Comparison of ENCODE assay signal across 8 cellular contexts in the genomic region with DNA sequence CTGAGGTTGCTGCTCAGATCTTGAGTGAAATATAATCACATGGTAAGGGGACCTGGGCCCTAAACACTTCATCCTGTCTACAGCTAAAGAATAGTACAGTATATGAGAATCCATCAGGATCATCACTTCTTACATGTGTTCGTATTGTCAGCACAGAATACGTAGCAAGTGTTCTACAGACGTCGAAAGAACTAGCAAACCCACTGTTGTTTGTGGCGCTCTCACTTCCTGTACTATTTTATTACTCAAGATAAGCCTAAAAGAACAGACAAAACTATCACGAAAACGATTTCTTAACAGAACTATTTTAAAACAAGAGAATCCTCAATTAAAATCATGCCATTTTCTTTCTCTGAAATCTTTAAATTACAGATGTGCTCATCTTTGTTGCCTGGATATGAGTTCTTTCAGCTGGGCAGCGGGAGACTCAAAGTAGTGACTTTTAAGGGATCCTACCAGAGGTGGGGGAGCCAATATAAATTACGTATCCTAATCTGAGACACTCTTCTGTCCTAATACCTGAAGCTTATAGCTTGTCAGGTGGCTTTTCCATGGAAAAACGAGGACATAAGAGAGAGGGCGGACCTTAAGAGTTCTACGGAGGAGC. TPM values are rescaled to one million over a fixed set of nuclear protein-coding genes. Genes with fewer than 3 reads are reported as not detected.
A peak's percentile ranks its signal among the peaks of the same experiment; 100 is the strongest.
DNase-seq lines count a peak whose midpoint lies in the region; ATAC-seq, FAIRE-seq and TF ChIP-seq lines count a peak whose summit lies in the region.

No MANE protein-coding gene starts in this region.

- peak overlapping the region; percentile 92 for H2AFZ ChIP-seq in SK-N-SH (ENCODE audit: low read depth)

- H3K4me3 ChIP-seq in SK-N-SH (ENCODE audit: low read depth in 2 of 2, low read length in 1 of 2) (peak overlapping the region; percentile 88 to 100), duodenal mucosa (ENCODE audit: low read depth in 1 of 2, low read length in 2 of 2) (peak overlapping the region; percentile 98 to 99), muscle layer of duodenum (ENCODE audit: low read depth in 1 of 2, low read length in 2 of 2) (peak overlapping the region; percentile 89 to 90)

- TF ChIP-seq EP300 in SK-N-SH (IDR thresholded peaks at IDR 0.05; ENCODE audit: borderline replicate concordance in 1 of 2, low read depth in 1 of 2, low read length in 1 of 2): no peak

- peak overlapping the region; percentile 99 for H3K4me2 ChIP-seq in SK-N-SH

- no peaks in the 10 kb centered on the region for H3K9me2 ChIP-seq in SK-N-SH

- peaks cover 12 to 18% of the 10 kb centered on the region in 2 experiments; a peak in 3 of 4 replicates for H3K4me1 ChIP-seq in SK-N-SH (ENCODE audit: control insufficient read depth in 1 of 2, insufficient read depth in 2 of 2, low read depth in 1 of 2, low read length in 1 of 2)
- peaks cover 19 to 27% of the 10 kb centered on the region in 2 donors for H3K4me1 ChIP-seq in duodenal mucosa (ENCODE audit: control insufficient read depth in 1 of 2, insufficient read depth in 2 of 2, low read length in 2 of 2)
- H3K4me1 ChIP-seq in muscle layer of duodenum (ENCODE audit: control insufficient read depth in 1 of 2, insufficient read depth in 2 of 2, low read length in 2 of 2): peaks cover 5 to 37% of the 10 kb centered on the region in 2 donors

- H3K9ac ChIP-seq in SK-N-SH (peak overlapping the region; percentile 100), duodenal mucosa (ENCODE audit: low read depth in 1 of 2, low read length in 2 of 2) (peak overlapping the region; percentile 99 to 100)

- no peak for TF ChIP-seq RAD21 in SK-N-SH (IDR thresholded peaks at IDR 0.05; ENCODE audit: low read length)

- peaks cover 63% of the 10 kb centered on the region for H3K36me3 Mint-ChIP-seq in CD4-positive, alpha-beta T cell (ENCODE audit: low read depth)

- peak overlapping the region; percentile 100 for H3K27ac ChIP-seq in CD4-positive, alpha-beta T cell (ENCODE audit: low read depth, low read length)
- H3K27ac ChIP-seq in SK-N-SH (ENCODE audit: low read depth in 2 of 2, low read length in 1 of 2) (peak overlapping the region; percentile 94 to 99), duodenal mucosa (ENCODE audit: low read depth, low read length) (peak overlapping the region; percentile 95), muscle layer of duodenum (ENCODE audit: low read length) (peak overlapping the region; percentile 97)

- peak overlapping the region; percentile 100 for H3K4me3 Mint-ChIP-seq in CD4-positive, alpha-beta T cell

- no peaks in the 10 kb centered on the region for H3K27me3 Mint-ChIP-seq in CD4-positive, alpha-beta T cell

- H3K27ac Mint-ChIP-seq in CD4-positive, alpha-beta T cell: peak overlapping the region; percentile 95

- H4K20me1 ChIP-seq in SK-N-SH (ENCODE audit: insufficient read depth): peaks cover 20% of the 10 kb centered on the region

- no peaks in the 10 kb centered on the region for H3K27me3 ChIP-seq in CD4-positive, alpha-beta T cell (ENCODE audit: control insufficient read depth, insufficient read depth, low read length)
- no peaks in the 10 kb centered on the region for H3K27me3 ChIP-seq in SK-N-SH (ENCODE audit: insufficient read depth)
- H3K27me3 ChIP-seq in duodenal mucosa (ENCODE audit: control insufficient read depth in 1 of 2, insufficient read depth in 2 of 2, low read length in 2 of 2): no peaks in the 10 kb centered on the region
- no peaks in the 10 kb centered on the region for H3K27me3 ChIP-seq in muscle layer of duodenum (ENCODE audit: low read depth, low read length)

- POLR2A ChIA-PET in CD4-positive, alpha-beta T cell (lab: Charles Lee): interaction anchor here (0.8 to 6.3 kb wide), 19 partner anchors 10 to 1329 kb away, joined by 3 to 134 read pairs (median 4); a partner anchor contains a TSS
- POLR2A ChIA-PET in SK-N-SH (lab: Yijun Ruan, JAX): interaction anchor here (1.9 kb wide), 1 partner anchor 56 kb away, joined by 14 read pairs; a partner anchor contains a TSS

- H3K4me1 Mint-ChIP-seq in CD4-positive, alpha-beta T cell (ENCODE audit: low read depth): peaks cover 48% of the 10 kb centered on the region

- WGBS in SK-N-SH (ENCODE audit: low lambda C conversion rate): 4% methylated on average over 12 of the region's 12 CpGs

- no peaks in the 10 kb centered on the region for H3K9me3 ChIP-seq in CD4-positive, alpha-beta T cell (ENCODE audit: control insufficient read depth, low read length)
- no peaks in the 10 kb centered on the region for H3K9me3 ChIP-seq in SK-N-SH
- H3K9me3 ChIP-seq in duodenal mucosa (ENCODE audit: control insufficient read depth in 1 of 2, low read length in 2 of 2): no peaks in the 10 kb centered on the region
- no peaks in the 10 kb centered on the region for H3K9me3 ChIP-seq in muscle layer of duodenum (ENCODE audit: control insufficient read depth in 1 of 2, low read length in 2 of 2)

- CTCF ChIA-PET in CD4-positive, alpha-beta T cell (lab: Charles Lee): interaction anchor here (0.9 to 1.7 kb wide), 5 partner anchors 33 to 227 kb away, joined by 3 to 7 read pairs (median 4); a partner anchor contains a TSS
- CTCF ChIA-PET in SK-N-SH (lab: Yijun Ruan, JAX): interaction anchor here (1.0 to 3.4 kb wide), 6 partner anchors 56 to 227 kb away, joined by 3 to 22 read pairs (median 4); a partner anchor contains a TSS

- peak; percentile 65 for ATAC-seq in CD4-positive, alpha-beta T cell (ENCODE audit: poor library complexity)

- peaks cover 36% of the 10 kb centered on the region for H3F3A ChIP-seq in SK-N-SH (replicated peaks; ENCODE audit: insufficient read depth)

- DNase-seq in CD4-positive, alpha-beta T cell: peak in 4 of 10 experiments; percentile 12 to 55 (median 22)
- DNase-seq in GM19239 (ENCODE audit: insufficient read length, low spot score) (no peak), SK-N-SH (peak; percentile 19), NCI-H146 treated with DMSO at 0.1 percent for 48 hours (lab: John Stamatoyannopoulos, UW; ENCODE audit: unreplicated experiment) (no peak), cerebellar nuclear complex (lab: John Stamatoyannopoulos, UW) (no peak), NCI-H2171 (lab: John Stamatoyannopoulos, UW) (no peak)

- intact Hi-C loops in CD4-positive, alpha-beta T cell (cut with DNase I, micrococcal nuclease): loop anchor here (1.0 to 5.0 kb wide), 4 partner anchors 55 to 339 kb away; a partner anchor contains a TSS

- TF ChIP-seq CTCF in CD4-positive, alpha-beta T cell (IDR thresholded peaks at IDR 0.05): no peak
- no peak for TF ChIP-seq CTCF in SK-N-SH (IDR thresholded peaks at IDR 0.05)

- H3K9me3 Mint-ChIP-seq in CD4-positive, alpha-beta T cell: no peaks in the 10 kb centered on the region

- H3K36me3 ChIP-seq in SK-N-SH (replicated peaks in 1 of 2; ENCODE audit: control insufficient read depth in 1 of 2, insufficient read depth in 2 of 2, low read length in 1 of 2): peaks cover 11 to 26% of the 10 kb centered on the region in 2 experiments
- H3K36me3 ChIP-seq in duodenal mucosa (ENCODE audit: control insufficient read depth in 1 of 2, insufficient read depth in 2 of 2, low read length in 2 of 2): peaks cover 0 to 6% of the 10 kb centered on the region in 2 donors
- H3K36me3 ChIP-seq in muscle layer of duodenum (ENCODE audit: control insufficient read depth in 1 of 2, insufficient read depth in 2 of 2, low read length in 2 of 2): peaks cover 7 to 29% of the 10 kb centered on the region in 2 donors

- peaks cover 98% of the 10 kb centered on the region for H3K79me2 ChIP-seq in SK-N-SH (ENCODE audit: insufficient read depth)

- peak; percentile 55 for FAIRE-seq in GM19239 (lab: Jason Lieb, UNC)

TF ChIP-seq in SK-N-SH, 30 proteins besides CTCF, POLR2A, EP300 and RAD21:
- TF ChIP-seq RFX5 (IDR thresholded peaks at IDR 0.05; ENCODE audit: low read length) (no peak), SMC3 (IDR thresholded peaks at IDR 0.05; ENCODE audit: low read depth, low read length) (no peak), GABPA (IDR thresholded peaks at IDR 0.05; ENCODE audit: low read depth) (no peak), MEF2A (IDR thresholded peaks at IDR 0.05; ENCODE audit: borderline replicate concordance, low read depth) (no peak), TCF12 (IDR thresholded peaks at IDR 0.05) (no peak), RXRA (IDR thresholded peaks at IDR 0.05; ENCODE audit: borderline replicate concordance, low read depth) (no peak)
- TF ChIP-seq, protein P1, sequence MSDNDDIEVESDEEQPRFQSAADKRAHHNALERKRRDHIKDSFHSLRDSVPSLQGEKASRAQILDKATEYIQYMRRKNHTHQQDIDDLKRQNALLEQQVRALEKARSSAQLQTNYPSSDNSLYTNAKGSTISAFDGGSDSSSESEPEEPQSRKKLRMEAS (IDR thresholded peaks at IDR 0.05; ENCODE audit: low read depth): no peak
- TF ChIP-seq, protein P2, sequence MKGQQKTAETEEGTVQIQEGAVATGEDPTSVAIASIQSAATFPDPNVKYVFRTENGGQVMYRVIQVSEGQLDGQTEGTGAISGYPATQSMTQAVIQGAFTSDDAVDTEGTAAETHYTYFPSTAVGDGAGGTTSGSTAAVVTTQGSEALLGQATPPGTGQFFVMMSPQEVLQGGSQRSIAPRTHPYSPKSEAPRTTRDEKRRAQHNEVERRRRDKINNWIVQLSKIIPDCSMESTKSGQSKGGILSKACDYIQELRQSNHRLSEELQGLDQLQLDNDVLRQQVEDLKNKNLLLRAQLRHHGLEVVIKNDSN (IDR thresholded peaks at IDR 0.05; ENCODE audit: borderline replicate concordance, low read depth): no peak

RNA-seq across cellular contexts. Expression of a gene that starts 0.7 kb away (rescaled TPM):
- 10 to 100 TPM; 25.5 to 29.8 TPM for total RNA-seq in CD4-positive, alpha-beta T cell
- 16.3 and 17.9 TPM in 2 replicates for polyA plus RNA-seq in SK-N-SH (2012; rRNA removed)
- polyA plus RNA-seq in SK-N-SH (2012; cell fraction: cytosol; rRNA removed): 16.3 and 16.7 TPM in 2 replicates
- polyA plus RNA-seq in SK-N-SH (2012; cell fraction: nucleus; rRNA removed): 17.6 and 26.1 TPM in 2 replicates

RNA-seq across cellular contexts. Expression of a gene that starts 1.4 kb away (rescaled TPM):
- total RNA-seq in CD4-positive, alpha-beta T cell: 100 to 1,000 TPM; 166 to 179 TPM
- polyA plus RNA-seq in SK-N-SH (2012; rRNA removed): 50.8 and 71.8 TPM in 2 replicates
- 88.4 and 108 TPM in 2 replicates for polyA plus RNA-seq in SK-N-SH (2012; cell fraction: cytosol; rRNA removed)
- polyA plus RNA-seq in SK-N-SH (2012; cell fraction: nucleus; rRNA removed): 29.4 and 68.1 TPM in 2 replicates

RNA-seq across cellular contexts. Expression of a gene that starts 56.2 kb away (rescaled TPM):
- 10 to 100 TPM; 80.6 to 89.3 TPM for total RNA-seq in CD4-positive, alpha-beta T cell
- 81.0 and 87.4 TPM in 2 replicates for polyA plus RNA-seq in SK-N-SH (2012; rRNA removed)
- polyA plus RNA-seq in SK-N-SH (2012; cell fraction: cytosol; rRNA removed): 25.9 and 38.1 TPM in 2 replicates
- polyA plus RNA-seq in SK-N-SH (2012; cell fraction: nucleus; rRNA removed): 325 and 510 TPM in 2 replicates
